In the genomic region with DNA sequence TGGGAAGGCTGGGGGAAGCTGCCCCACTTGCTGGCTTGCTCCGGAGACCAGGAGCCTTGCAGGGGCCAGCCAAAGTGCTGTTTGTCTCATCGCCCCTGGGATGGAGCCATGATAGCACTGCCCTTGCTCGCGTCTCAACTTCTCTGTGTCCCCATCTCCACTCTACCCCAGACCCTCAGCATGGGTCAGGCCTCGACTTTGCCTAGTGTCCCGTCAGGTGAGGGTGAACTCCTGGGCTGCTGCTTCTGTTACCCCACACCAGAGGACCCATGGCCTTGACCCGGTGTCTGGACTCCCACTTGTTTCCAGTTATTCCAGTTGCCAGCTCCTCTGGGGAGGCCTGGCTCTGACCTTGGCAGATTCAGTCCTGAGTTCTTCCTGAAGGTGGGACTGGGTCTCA, we compare ENCODE assay signal across 23 cellular contexts. TPM values are rescaled to one million over a fixed set of nuclear protein-coding genes. Genes with fewer than 3 reads are reported as not detected.
DNase-seq lines count a peak whose midpoint lies in the region; ATAC-seq and TF ChIP-seq lines count a peak whose summit lies in the region.
"Had no signal": no experiment of that assay in that cellular context is flagged by ENCODE, and none has a peak within 500 bp of the region (broad histone marks: within the 10 kb centered on the region; RNA-seq: fewer than 3 reads in every experiment).

No MANE protein-coding gene starts in this region.

- H3K9me3 ChIP-seq in right cardiac atrium (ENCODE audit: control insufficient read depth, low read length): no peaks in the 10 kb centered on the region
- H3K9me3 ChIP-seq: esophagus squamous epithelium, neutrophil, SJCRH30 had no signal

- peak; percentile 37 for DNase-seq in CD14-positive monocyte (ENCODE audit: low spot score)
- no peak for DNase-seq in RWPE1 (ENCODE audit: low spot score)
- DNase-seq in right cardiac atrium: peak; percentile 9 to 40 (median 28)
- DNase-seq in posterior vena cava (ENCODE audit: low spot score): peak; percentile 44
- DNase-seq in stimulated activated naive CD8-positive, alpha-beta T cell treated with anti-CD3 and anti-CD28 coated beads, Interleukin-15, amount 100 ng/mL, for 72 hours: no peak
- DNase-seq in NCI-H748 (lab: John Stamatoyannopoulos, UW; ENCODE audit: unreplicated experiment): no peak
- DNase-seq in cerebellar cortex (ENCODE audit: low spot score): no peak
- DNase-seq: activated CD4-positive, alpha-beta T cell treated with anti-CD3 and anti-CD28 coated beads for 48 hours; activated effector memory CD4-positive, alpha-beta T cell treated with anti-CD3 and anti-CD28 coated beads, Interleukin-2, amount 50 U/mL, for 16 hours; activated naive CD8-positive, alpha-beta T cell treated with anti-CD3 and anti-CD28 coated beads for 36 hours; activated T-cell treated with anti-CD3 and anti-CD28 coated beads, Interleukin-2, amount 50 U/mL, for 1 hour; esophagus squamous epithelium; foreskin keratinocyte; head of caudate nucleus; NCI-H226; SJCRH30; stimulated activated CD4-positive, alpha-beta T cell treated with anti-CD3 and anti-CD28 coated beads, Interleukin-4, amount 100 ng/mL, for 24 hours; WERI-Rb-1 had no signal

- POLR2A ChIA-PET in RWPE1 (lab: Yijun Ruan, JAX; ENCODE audit: low non-redundant PET): no interaction called here

- no peak for ATAC-seq in right cardiac atrium
- ATAC-seq in GM18498 (IDR thresholded peaks at IDR 0.05; ENCODE audit: unreplicated experiment): no peak
- ATAC-seq in stimulated activated naive CD8-positive, alpha-beta T cell treated with anti-CD3 and anti-CD28 coated beads, Interleukin-15, amount 100 ng/mL, for 72 hours: no peak
- ATAC-seq: foreskin keratinocyte had no signal

- H3K4me1 Mint-ChIP-seq in CD14-positive monocyte: peaks cover 35% of the 10 kb centered on the region
- peaks cover 3% of the 10 kb centered on the region for H3K4me1 Mint-ChIP-seq in stimulated activated naive CD8-positive, alpha-beta T cell treated with anti-CD3 and anti-CD28 coated beads, Interleukin-15, amount 100 ng/mL, for 72 hours
- H3K4me1 Mint-ChIP-seq: activated naive CD8-positive, alpha-beta T cell treated with anti-CD3 and anti-CD28 coated beads for 36 hours; central memory CD8-positive, alpha-beta T cell had no signal

- TF ChIP-seq CTCF in CD14-positive monocyte (IDR thresholded peaks at IDR 0.05) (no peak), RWPE1 (conservative IDR thresholded peaks at IDR 0.05; ENCODE audit: low read depth) (no peak)

- H3K27ac Mint-ChIP-seq in CD14-positive monocyte: peak overlapping the region in 4 of 7 donors; percentile 21 to 74 (median 61)
- no peak overlapping the region for H3K27ac Mint-ChIP-seq in stimulated activated naive CD8-positive, alpha-beta T cell treated with anti-CD3 and anti-CD28 coated beads, Interleukin-15, amount 100 ng/mL, for 72 hours
- H3K27ac Mint-ChIP-seq: activated naive CD8-positive, alpha-beta T cell treated with anti-CD3 and anti-CD28 coated beads for 36 hours; progenitor cell of endocrine pancreas had no signal

- H3K36me3 Mint-ChIP-seq in CD14-positive monocyte: peaks cover 30 to 57% of the 10 kb centered on the region in 2 donors

- intact Hi-C loops in CD14-positive monocyte (cut with micrococcal nuclease): no loop called here
- intact Hi-C loops in right cardiac atrium (cut with DNase I): no loop called here
- intact Hi-C loops in posterior vena cava (cut with DNase I): loop anchor here in 1 of 2 donors (5.0 kb wide), 1 partner anchor 744 kb away; a partner anchor contains a TSS

- no peaks in the 10 kb centered on the region for H3K27me3 ChIP-seq in right cardiac atrium (ENCODE audit: control insufficient read depth, insufficient read depth)
- H3K27me3 ChIP-seq: esophagus squamous epithelium, foreskin keratinocyte, neutrophil, SJCRH30 had no signal

- peak overlapping the region; percentile 15; the same call in 1 of the 2 replicates for H3K27ac ChIP-seq in RWPE1
- no peak overlapping the region for H3K27ac ChIP-seq in right cardiac atrium (ENCODE audit: low read length)
- H3K27ac ChIP-seq: C4-2B, esophagus squamous epithelium, foreskin keratinocyte, neutrophil, WERI-Rb-1 had no signal

- H3K9me3 Mint-ChIP-seq in CD14-positive monocyte: no peaks in the 10 kb centered on the region
- H3K9me3 Mint-ChIP-seq in stimulated activated naive CD8-positive, alpha-beta T cell treated with anti-CD3 and anti-CD28 coated beads, Interleukin-15, amount 100 ng/mL, for 72 hours: no peaks in the 10 kb centered on the region
- H3K9me3 Mint-ChIP-seq: activated naive CD8-positive, alpha-beta T cell treated with anti-CD3 and anti-CD28 coated beads for 36 hours; central memory CD8-positive, alpha-beta T cell had no signal

- peaks cover 0 to 3% (median 0%) of the 10 kb centered on the region in 3 donors for H3K27me3 Mint-ChIP-seq in CD14-positive monocyte (ENCODE audit: low read depth in 3 of 3)
- H3K27me3 Mint-ChIP-seq in stimulated activated naive CD8-positive, alpha-beta T cell treated with anti-CD3 and anti-CD28 coated beads, Interleukin-15, amount 100 ng/mL, for 72 hours: no peaks in the 10 kb centered on the region
- H3K27me3 Mint-ChIP-seq: activated naive CD8-positive, alpha-beta T cell treated with anti-CD3 and anti-CD28 coated beads for 36 hours; central memory CD8-positive, alpha-beta T cell; progenitor cell of endocrine pancreas had no signal

- H3K4me3 ChIP-seq in right cardiac atrium (ENCODE audit: low read length): no peak overlapping the region
- H3K4me3 ChIP-seq: esophagus squamous epithelium, SJCRH30 had no signal

- 80% methylated on average over 7 of the region's 7 CpGs for WGBS in right cardiac atrium

- no peak overlapping the region for H3K4me3 Mint-ChIP-seq in CD14-positive monocyte
- no peak overlapping the region for H3K4me3 Mint-ChIP-seq in stimulated activated naive CD8-positive, alpha-beta T cell treated with anti-CD3 and anti-CD28 coated beads, Interleukin-15, amount 100 ng/mL, for 72 hours
- H3K4me3 Mint-ChIP-seq: activated naive CD8-positive, alpha-beta T cell treated with anti-CD3 and anti-CD28 coated beads for 36 hours; central memory CD8-positive, alpha-beta T cell had no signal

- CTCF ChIA-PET in RWPE1 (lab: Yijun Ruan, JAX): no interaction called here

- peaks cover 21% of the 10 kb centered on the region for H3K4me1 ChIP-seq in right cardiac atrium (ENCODE audit: control insufficient read depth, insufficient read depth, low read length)
- H3K4me1 ChIP-seq: foreskin keratinocyte had no signal

RNA-seq across cellular contexts. Expression of a gene that starts 36.5 kb away (rescaled TPM):
- 1 to 10 TPM; 2.8 to 3.9 TPM for polyA plus RNA-seq in CD14-positive monocyte
- 10 to 100 TPM; 27.2 to 39.9 (median 36.2) TPM for total RNA-seq in right cardiac atrium
- polyA plus RNA-seq in right cardiac atrium: 18.1 TPM
- total RNA-seq in posterior vena cava: 10 to 100 TPM; 29.9 to 36.4 TPM

Comparison
In these comparisons a context has a peak if more than half of its experiments do, and no peak if none do; other contexts are left out.
1. DNase-seq: peak in CD14-positive monocyte (single experiment), right cardiac atrium (3 of 3) and posterior vena cava (single experiment); none in RWPE1 (single experiment), stimulated activated naive CD8-positive, alpha-beta T cell treated with anti-CD3 and anti-CD28 coated beads, Interleukin-15, amount 100 ng/mL, for 72 hours (0 of 2), NCI-H748 (single experiment) and cerebellar cortex (single experiment).
2. H3K27ac Mint-ChIP-seq: peak in CD14-positive monocyte (4 of 7); none in stimulated activated naive CD8-positive, alpha-beta T cell treated with anti-CD3 and anti-CD28 coated beads, Interleukin-15, amount 100 ng/mL, for 72 hours (0 of 2).